ENCODE assay signal across 9 cellular contexts in genomic region chr11:57763568-57763967, GRCh38. TPM values are rescaled to one million over a fixed set of nuclear protein-coding genes. Genes with fewer than 3 reads are reported as not detected.
DNase-seq lines count a peak whose midpoint lies in the region; ATAC-seq and TF ChIP-seq lines count a peak whose summit lies in the region.
"Had no signal": no experiment of that assay in that cellular context is flagged by ENCODE, and none has a peak within 500 bp of the region (broad histone marks: within the 10 kb centered on the region; RNA-seq: fewer than 3 reads in every experiment).

No MANE protein-coding gene starts in this region.

- no peaks in the 10 kb centered on the region for H3K9me3 ChIP-seq in DND-41 (ENCODE audit: insufficient read depth, low read length, severe bottlenecking)
- no peaks in the 10 kb centered on the region for H3K9me3 ChIP-seq in Peyer's patch
- H3K9me3 ChIP-seq in neuron (ENCODE audit: low read length): no peaks in the 10 kb centered on the region

- H2AFZ ChIP-seq in DND-41 (ENCODE audit: low read depth, low read length) (no peak overlapping the region), neuron (ENCODE audit: low read depth, low read length) (no peak overlapping the region)

- no peak for TF ChIP-seq CTCF in DND-41 (IDR thresholded peaks at IDR 0.05; ENCODE audit: borderline replicate concordance, extremely low read depth, low read length, poor library complexity, severe bottlenecking)
- peak in 4 of 6 experiments; percentile 7 to 54 (median 51) for TF ChIP-seq CTCF in Peyer's patch (IDR thresholded peaks at IDR 0.05)

- peak overlapping the region; percentile 57; the same call in 1 of the 2 replicates for H3K4me2 ChIP-seq in DND-41 (ENCODE audit: insufficient read depth, low read length)

- H3K27me3 ChIP-seq in DND-41 (ENCODE audit: insufficient read depth, low read length, poor library complexity) (no peaks in the 10 kb centered on the region), Peyer's patch (no peaks in the 10 kb centered on the region), neuron (ENCODE audit: insufficient read depth, low read length) (no peaks in the 10 kb centered on the region)

- no peak overlapping the region for H3K27ac ChIP-seq in DND-41 (ENCODE audit: low read length)
- peak overlapping the region in 3 of 4 donors; percentile 85 to 97 (median 87) for H3K27ac ChIP-seq in Peyer's patch

- peaks cover 53% of the 10 kb centered on the region for H3K79me2 ChIP-seq in DND-41 (ENCODE audit: insufficient read depth, low read length)

- H3K4me1 ChIP-seq in DND-41 (ENCODE audit: insufficient read depth, low read length): peaks cover 11% of the 10 kb centered on the region; the same call in 1 of the 2 replicates
- peaks cover 0 to 23% (median 0%) of the 10 kb centered on the region in 4 donors for H3K4me1 ChIP-seq in Peyer's patch
- peaks cover 31% of the 10 kb centered on the region for H3K4me1 ChIP-seq in neuron (ENCODE audit: insufficient read depth, low read length)

- no peaks in the 10 kb centered on the region for H4K20me1 ChIP-seq in DND-41 (ENCODE audit: insufficient read depth, low read length)

- H3K9ac ChIP-seq in DND-41 (ENCODE audit: low read depth, low read length): peak overlapping the region; percentile 54; the same call in 1 of the 2 replicates

- TF ChIP-seq POLR2A in Peyer's patch (IDR thresholded peaks at IDR 0.05): no peak

- DNase-seq in DND-41 (no peak), Peyer's patch (no peak), fibroblast of gingiva (ENCODE audit: low read depth) (peak; percentile 7), Kasumi-1 (lab: John Stamatoyannopoulos, UW) (no peak)
- no peak for DNase-seq in central memory CD4-positive, alpha-beta T cell
- DNase-seq in activated naive CD4-positive, alpha-beta T cell (lab: John Stamatoyannopoulos, UW): no peak

- ATAC-seq in DND-41 (ENCODE audit: insufficient read depth, low read depth): no peak; the same call in 2 of the 3 replicates
- ATAC-seq in GM19324 (IDR thresholded peaks at IDR 0.05; ENCODE audit: low FRiP score, unreplicated experiment): no peak

- H3K4me3 ChIP-seq in DND-41 (ENCODE audit: low read depth in 1 of 2, low read length in 2 of 2) (peak overlapping the region in 1 of 2 experiments; percentile 53; a peak in 2 of 4 replicates), Peyer's patch (peak overlapping the region in 3 of 4 donors; percentile 45 to 63 (median 59)), neuron (ENCODE audit: low read length) (peak overlapping the region; percentile 85)

- H3K36me3 ChIP-seq in DND-41 (ENCODE audit: insufficient read depth, low read length) (no peaks in the 10 kb centered on the region), Peyer's patch (no peaks in the 10 kb centered on the region), neuron (ENCODE audit: insufficient read depth, low read length) (no peaks in the 10 kb centered on the region)

RNA-seq across cellular contexts. Expression of gene CTNND1, which starts 2.0 kb away (rescaled TPM):
- total RNA-seq in Peyer's patch: 100 to 1,000 TPM; 205 to 366 (median 346) TPM

RNA-seq across cellular contexts. Expression of gene BTBD18, which starts 11.9 kb away (rescaled TPM):
- not detected for total RNA-seq in Peyer's patch
- total RNA-seq: mononuclear cell had no signal

RNA-seq across cellular contexts. Expression of gene SELENOH, which starts 22.3 kb away (rescaled TPM):
- total RNA-seq in Peyer's patch: 10 to 100 TPM; 42.0 to 50.5 (median 46.5) TPM

RNA-seq across cellular contexts. Expression of gene TMX2, which starts 51.2 kb away (rescaled TPM):
- 10 to 100 TPM; 18.2 to 86.0 (median 74.9) TPM for total RNA-seq in Peyer's patch

RNA-seq across cellular contexts. Expression of gene MED19, which starts 51.6 kb away (rescaled TPM):
- 10 to 100 TPM in 3 of 4 donors, 1 to 10 TPM in 1; 3.0 to 26.4 (median 21.5) TPM for total RNA-seq in Peyer's patch
